Comparison of ENCODE assay signal across 8 cellular contexts in genomic region chr6:98845201-98846020, GRCh38. TPM values are rescaled to one million over a fixed set of nuclear protein-coding genes. Genes with fewer than 3 reads are reported as not detected.
DNase-seq lines count a peak whose midpoint lies in the region; ATAC-seq, FAIRE-seq and TF ChIP-seq lines count a peak whose summit lies in the region.

No MANE protein-coding gene starts in this region.

- in situ Hi-C loops in T47D (cut with HindIII; ENCODE audit: low pct_unique_long_range_greater_than_20kb, low sequenced_read_pairs) = no loop called here

- H3K79me2 ChIP-seq in ACC112 (ENCODE audit: control insufficient read depth, insufficient read depth, low read length, unreplicated experiment) = no peaks in the 10 kb centered on the region
- no peaks in the 10 kb centered on the region for H3K79me2 ChIP-seq in smooth muscle cell (ENCODE audit: low read depth)

- H3K9me3 ChIP-seq in iPS-20b (ENCODE audit: insufficient read depth, low read depth, low read length) (no peaks in the 10 kb centered on the region), smooth muscle cell (replicated peaks; ENCODE audit: low read depth) (no peaks in the 10 kb centered on the region)

- H3K4me3 ChIP-seq in ACC112 (ENCODE audit: low read depth, low read length) (peak overlapping the region; percentile 62), iPS-20b (ENCODE audit: low read length) (peak overlapping the region; percentile 74), smooth muscle cell (peak overlapping the region; percentile 43)

- H3K36me3 ChIP-seq in ACC112 (ENCODE audit: insufficient read depth, low read length) (no peaks in the 10 kb centered on the region), iPS-20b (ENCODE audit: insufficient read depth, low read depth, low read length) (no peaks in the 10 kb centered on the region), smooth muscle cell (ENCODE audit: low read depth) (no peaks in the 10 kb centered on the region)

- H4K20me1 ChIP-seq in smooth muscle cell (ENCODE audit: low read depth) = no peaks in the 10 kb centered on the region

- WGBS in smooth muscle cell (ENCODE audit: low lambda C conversion rate) = under 1% methylated on average over 45 of the region's 50 CpGs

- peak; percentile 92 for TF ChIP-seq CTCF in smooth muscle cell (IDR thresholded peaks at IDR 0.05; ENCODE audit: borderline replicate concordance, insufficient read depth, poor library complexity, severe bottlenecking)

- H3K27me3 ChIP-seq in ACC112 (ENCODE audit: insufficient read depth, low read length) = peaks cover 98% of the 10 kb centered on the region
- peaks cover 98% of the 10 kb centered on the region for H3K27me3 ChIP-seq in iPS-20b (ENCODE audit: insufficient read depth, low read length)
- peaks cover 99% of the 10 kb centered on the region for H3K27me3 ChIP-seq in smooth muscle cell (ENCODE audit: low read depth)

- peak; percentile 64 for ATAC-seq in HG03025 (IDR thresholded peaks at IDR 0.05; ENCODE audit: low FRiP score, unreplicated experiment)

- H3K9ac ChIP-seq in iPS-20b (ENCODE audit: low read depth, low read length) (no peak overlapping the region), smooth muscle cell (ENCODE audit: low read depth) (no peak overlapping the region)

- no peak overlapping the region for H2AFZ ChIP-seq in ACC112 (ENCODE audit: low read length, unreplicated experiment)
- no peak overlapping the region for H2AFZ ChIP-seq in smooth muscle cell (ENCODE audit: low read depth)

- no peaks in the 10 kb centered on the region for H3F3A ChIP-seq in smooth muscle cell (ENCODE audit: low read depth)

- H3K4me1 ChIP-seq in ACC112 (ENCODE audit: control insufficient read depth, insufficient read depth, low read length, unreplicated experiment) = peaks cover 3% of the 10 kb centered on the region
- peaks cover 8% of the 10 kb centered on the region; the same call in 1 of the 2 replicates for H3K4me1 ChIP-seq in iPS-20b (ENCODE audit: insufficient read depth, low read length)
- H3K4me1 ChIP-seq in smooth muscle cell (ENCODE audit: low read depth) = peaks cover 28% of the 10 kb centered on the region

- peak; percentile 62 for FAIRE-seq in GM18507 (lab: Jason Lieb, UNC)

- DNase-seq in GM18507 (ENCODE audit: extremely low spot score, insufficient read length, low read depth) (no peak), NCI-H2029 (lab: John Stamatoyannopoulos, UW) (peak; percentile 80), UCSD-AML1 (lab: John Stamatoyannopoulos, UW; ENCODE audit: unreplicated experiment) (peak; percentile 73), T47D (ENCODE audit: low read depth in 1 of 2, low spot score in 1 of 2) (peak; percentile 81 to 84), smooth muscle cell (lab: John Stamatoyannopoulos, UW; ENCODE audit: unreplicated experiment) (peak; percentile 41)

- no peak overlapping the region for H3K27ac ChIP-seq in ACC112 (ENCODE audit: low read depth, low read length)
- H3K27ac ChIP-seq in iPS-20b (ENCODE audit: low read length) = no peak overlapping the region
- H3K27ac ChIP-seq in smooth muscle cell (ENCODE audit: low read depth) = no peak overlapping the region

- peak overlapping the region; percentile 84 for H3K4me2 ChIP-seq in smooth muscle cell

RNA-seq across cellular contexts. Expression of gene POU3F2, which starts 11.0 kb away (rescaled TPM):
- total RNA-seq in smooth muscle cell = not detected in 2 replicates
- 0.12 TPM in 1 of 2 replicates, not detected in the other for polyA plus RNA-seq in smooth muscle cell
